1 cellular context compared by ENCODE assay signal in the genomic region with DNA sequence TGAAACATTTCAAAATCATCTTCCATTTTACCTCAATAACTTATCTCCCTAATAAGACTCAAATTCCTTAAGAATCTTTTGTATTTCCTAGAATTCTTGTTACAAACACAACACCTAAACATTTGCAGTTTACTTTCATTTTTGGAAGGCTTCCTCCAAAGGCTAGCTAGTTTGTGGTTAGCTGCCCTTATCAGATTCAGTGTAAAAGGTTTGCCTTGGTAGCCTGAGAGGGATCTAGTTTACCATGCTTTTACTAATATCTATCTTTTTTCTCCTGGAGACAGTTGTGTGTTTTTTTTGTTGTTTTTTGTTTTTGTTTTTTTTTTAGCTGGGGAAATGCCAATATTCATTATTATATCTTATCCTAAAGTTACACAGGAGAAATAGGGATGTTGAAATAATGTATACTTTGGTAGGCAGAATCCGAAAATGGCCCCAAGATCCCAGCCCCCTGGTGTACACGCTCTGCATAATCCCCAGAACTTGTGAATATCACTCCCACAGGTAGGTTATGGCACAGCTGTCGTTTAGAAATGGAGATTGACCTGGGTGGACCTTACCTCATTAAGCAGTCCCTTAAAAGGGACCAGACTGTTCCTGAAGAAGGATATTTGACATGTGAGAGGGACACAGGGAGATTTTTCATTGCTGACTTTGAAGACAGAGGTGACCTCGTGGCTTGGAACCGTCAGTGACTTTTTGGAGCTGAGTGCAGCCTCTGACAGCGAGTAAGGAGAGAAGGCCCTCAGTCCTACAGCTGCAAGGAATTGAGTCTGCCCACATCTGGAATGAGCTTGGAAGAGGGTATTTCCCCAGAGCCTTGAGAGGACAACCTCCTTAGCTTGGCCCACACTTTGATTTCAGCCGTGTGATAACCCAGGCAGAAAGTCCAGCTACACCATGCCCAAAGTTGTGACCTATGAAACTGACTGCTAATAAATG.
TF ChIP-seq lines count a peak whose summit lies in the region.

No MANE protein-coding gene starts in this region.

TF ChIP-seq in K562, 482 proteins besides CTCF, POLR2A, EP300 and RAD21 (continued from another document and continues in another):
- TF ChIP-seq, protein P1, sequence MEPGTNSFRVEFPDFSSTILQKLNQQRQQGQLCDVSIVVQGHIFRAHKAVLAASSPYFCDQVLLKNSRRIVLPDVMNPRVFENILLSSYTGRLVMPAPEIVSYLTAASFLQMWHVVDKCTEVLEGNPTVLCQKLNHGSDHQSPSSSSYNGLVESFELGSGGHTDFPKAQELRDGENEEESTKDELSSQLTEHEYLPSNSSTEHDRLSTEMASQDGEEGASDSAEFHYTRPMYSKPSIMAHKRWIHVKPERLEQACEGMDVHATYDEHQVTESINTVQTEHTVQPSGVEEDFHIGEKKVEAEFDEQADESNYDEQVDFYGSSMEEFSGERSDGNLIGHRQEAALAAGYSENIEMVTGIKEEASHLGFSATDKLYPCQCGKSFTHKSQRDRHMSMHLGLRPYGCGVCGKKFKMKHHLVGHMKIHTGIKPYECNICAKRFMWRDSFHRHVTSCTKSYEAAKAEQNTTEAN (CRISPR knock-in tag; IDR thresholded peaks at IDR 0.05) = no peak
- TF ChIP-seq, protein P2, sequence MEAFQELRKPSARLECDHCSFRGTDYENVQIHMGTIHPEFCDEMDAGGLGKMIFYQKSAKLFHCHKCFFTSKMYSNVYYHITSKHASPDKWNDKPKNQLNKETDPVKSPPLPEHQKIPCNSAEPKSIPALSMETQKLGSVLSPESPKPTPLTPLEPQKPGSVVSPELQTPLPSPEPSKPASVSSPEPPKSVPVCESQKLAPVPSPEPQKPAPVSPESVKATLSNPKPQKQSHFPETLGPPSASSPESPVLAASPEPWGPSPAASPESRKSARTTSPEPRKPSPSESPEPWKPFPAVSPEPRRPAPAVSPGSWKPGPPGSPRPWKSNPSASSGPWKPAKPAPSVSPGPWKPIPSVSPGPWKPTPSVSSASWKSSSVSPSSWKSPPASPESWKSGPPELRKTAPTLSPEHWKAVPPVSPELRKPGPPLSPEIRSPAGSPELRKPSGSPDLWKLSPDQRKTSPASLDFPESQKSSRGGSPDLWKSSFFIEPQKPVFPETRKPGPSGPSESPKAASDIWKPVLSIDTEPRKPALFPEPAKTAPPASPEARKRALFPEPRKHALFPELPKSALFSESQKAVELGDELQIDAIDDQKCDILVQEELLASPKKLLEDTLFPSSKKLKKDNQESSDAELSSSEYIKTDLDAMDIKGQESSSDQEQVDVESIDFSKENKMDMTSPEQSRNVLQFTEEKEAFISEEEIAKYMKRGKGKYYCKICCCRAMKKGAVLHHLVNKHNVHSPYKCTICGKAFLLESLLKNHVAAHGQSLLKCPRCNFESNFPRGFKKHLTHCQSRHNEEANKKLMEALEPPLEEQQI (IDR thresholded peaks at IDR 0.05) = no peak
- TF ChIP-seq TOE1 (IDR thresholded peaks at IDR 0.05; ENCODE audit: borderline replicate concordance) (no peak), TOE1 (CRISPR knock-in tag; IDR thresholded peaks at IDR 0.05; ENCODE audit: borderline replicate concordance, low read depth) (no peak), HCFC1 (IDR thresholded peaks at IDR 0.05; ENCODE audit: low read depth, low read length) (no peak), ARID1B (IDR thresholded peaks at IDR 0.05) (peak; percentile 59; the same call in 1 of the 2 replicates), XRCC4 (IDR thresholded peaks at IDR 0.05; ENCODE audit: extremely low read depth, insufficient read depth, insufficient read length) (no peak), ZNF175 (CRISPR knock-in tag; IDR thresholded peaks at IDR 0.05; ENCODE audit: low read depth) (no peak), ARNT (IDR thresholded peaks at IDR 0.05) (0 out of 4 replicates have a peak, but pooled peaks of 1 of the 2 experiments have one; percentile 68), ZNF444 (CRISPR knock-in tag; IDR thresholded peaks at IDR 0.05) (no peak), DACH1 (IDR thresholded peaks at IDR 0.05; ENCODE audit: partially characterized antibody) (no peak), ZNF695 (CRISPR knock-in tag; IDR thresholded peaks at IDR 0.05) (no peak), ELF1 (tag; IDR thresholded peaks at IDR 0.05) (no peak), SMARCE1 (IDR thresholded peaks at IDR 0.05) (peak; percentile 80), KLF10 (CRISPR knock-in tag; IDR thresholded peaks at IDR 0.05) (no peak), DPF2 (IDR thresholded peaks at IDR 0.05) (peak; percentile 78), KDM1A (IDR thresholded peaks at IDR 0.05) (no peak), SAFB2 (IDR thresholded peaks at IDR 0.05; ENCODE audit: borderline replicate concordance, low read depth, low read length, severe bottlenecking) (no peak), ZNF785 (CRISPR knock-in tag; IDR thresholded peaks at IDR 0.05) (no peak), KAT8 (IDR thresholded peaks at IDR 0.05; ENCODE audit: low read depth) (no peak), NCOA2 (IDR thresholded peaks at IDR 0.05; ENCODE audit: partially characterized antibody in 2 of 2) (no peak), TAF15 (IDR thresholded peaks at IDR 0.05; ENCODE audit: low read depth, low read length) (no peak), ZNF143 (CRISPR knock-in tag; IDR thresholded peaks at IDR 0.05) (no peak), MYNN (IDR thresholded peaks at IDR 0.05) (no peak), MYNN (CRISPR knock-in tag; IDR thresholded peaks at IDR 0.05) (no peak), ZNF431 (CRISPR knock-in tag; IDR thresholded peaks at IDR 0.05) (no peak), ZNF77 (CRISPR knock-in tag; IDR thresholded peaks at IDR 0.05) (no peak), CEBPG (CRISPR knock-in tag; IDR thresholded peaks at IDR 0.05) (no peak), CEBPG (tag; conservative IDR thresholded peaks at IDR 0.05 in 1 of 2, IDR thresholded peaks at IDR 0.05 in 1 of 2) (peak; percentile 20 to 55; a peak in 1 of 4 replicates), SMARCA5 (IDR thresholded peaks at IDR 0.05) (no peak), HDAC1 (IDR thresholded peaks at IDR 0.05) (no peak), HDGF (IDR thresholded peaks at IDR 0.05) (no peak), STAT5A (IDR thresholded peaks at IDR 0.05; ENCODE audit: borderline replicate concordance, low read length) (no peak), E2F3 (CRISPR knock-in tag; IDR thresholded peaks at IDR 0.05) (no peak)
- TF ChIP-seq, protein P3, sequence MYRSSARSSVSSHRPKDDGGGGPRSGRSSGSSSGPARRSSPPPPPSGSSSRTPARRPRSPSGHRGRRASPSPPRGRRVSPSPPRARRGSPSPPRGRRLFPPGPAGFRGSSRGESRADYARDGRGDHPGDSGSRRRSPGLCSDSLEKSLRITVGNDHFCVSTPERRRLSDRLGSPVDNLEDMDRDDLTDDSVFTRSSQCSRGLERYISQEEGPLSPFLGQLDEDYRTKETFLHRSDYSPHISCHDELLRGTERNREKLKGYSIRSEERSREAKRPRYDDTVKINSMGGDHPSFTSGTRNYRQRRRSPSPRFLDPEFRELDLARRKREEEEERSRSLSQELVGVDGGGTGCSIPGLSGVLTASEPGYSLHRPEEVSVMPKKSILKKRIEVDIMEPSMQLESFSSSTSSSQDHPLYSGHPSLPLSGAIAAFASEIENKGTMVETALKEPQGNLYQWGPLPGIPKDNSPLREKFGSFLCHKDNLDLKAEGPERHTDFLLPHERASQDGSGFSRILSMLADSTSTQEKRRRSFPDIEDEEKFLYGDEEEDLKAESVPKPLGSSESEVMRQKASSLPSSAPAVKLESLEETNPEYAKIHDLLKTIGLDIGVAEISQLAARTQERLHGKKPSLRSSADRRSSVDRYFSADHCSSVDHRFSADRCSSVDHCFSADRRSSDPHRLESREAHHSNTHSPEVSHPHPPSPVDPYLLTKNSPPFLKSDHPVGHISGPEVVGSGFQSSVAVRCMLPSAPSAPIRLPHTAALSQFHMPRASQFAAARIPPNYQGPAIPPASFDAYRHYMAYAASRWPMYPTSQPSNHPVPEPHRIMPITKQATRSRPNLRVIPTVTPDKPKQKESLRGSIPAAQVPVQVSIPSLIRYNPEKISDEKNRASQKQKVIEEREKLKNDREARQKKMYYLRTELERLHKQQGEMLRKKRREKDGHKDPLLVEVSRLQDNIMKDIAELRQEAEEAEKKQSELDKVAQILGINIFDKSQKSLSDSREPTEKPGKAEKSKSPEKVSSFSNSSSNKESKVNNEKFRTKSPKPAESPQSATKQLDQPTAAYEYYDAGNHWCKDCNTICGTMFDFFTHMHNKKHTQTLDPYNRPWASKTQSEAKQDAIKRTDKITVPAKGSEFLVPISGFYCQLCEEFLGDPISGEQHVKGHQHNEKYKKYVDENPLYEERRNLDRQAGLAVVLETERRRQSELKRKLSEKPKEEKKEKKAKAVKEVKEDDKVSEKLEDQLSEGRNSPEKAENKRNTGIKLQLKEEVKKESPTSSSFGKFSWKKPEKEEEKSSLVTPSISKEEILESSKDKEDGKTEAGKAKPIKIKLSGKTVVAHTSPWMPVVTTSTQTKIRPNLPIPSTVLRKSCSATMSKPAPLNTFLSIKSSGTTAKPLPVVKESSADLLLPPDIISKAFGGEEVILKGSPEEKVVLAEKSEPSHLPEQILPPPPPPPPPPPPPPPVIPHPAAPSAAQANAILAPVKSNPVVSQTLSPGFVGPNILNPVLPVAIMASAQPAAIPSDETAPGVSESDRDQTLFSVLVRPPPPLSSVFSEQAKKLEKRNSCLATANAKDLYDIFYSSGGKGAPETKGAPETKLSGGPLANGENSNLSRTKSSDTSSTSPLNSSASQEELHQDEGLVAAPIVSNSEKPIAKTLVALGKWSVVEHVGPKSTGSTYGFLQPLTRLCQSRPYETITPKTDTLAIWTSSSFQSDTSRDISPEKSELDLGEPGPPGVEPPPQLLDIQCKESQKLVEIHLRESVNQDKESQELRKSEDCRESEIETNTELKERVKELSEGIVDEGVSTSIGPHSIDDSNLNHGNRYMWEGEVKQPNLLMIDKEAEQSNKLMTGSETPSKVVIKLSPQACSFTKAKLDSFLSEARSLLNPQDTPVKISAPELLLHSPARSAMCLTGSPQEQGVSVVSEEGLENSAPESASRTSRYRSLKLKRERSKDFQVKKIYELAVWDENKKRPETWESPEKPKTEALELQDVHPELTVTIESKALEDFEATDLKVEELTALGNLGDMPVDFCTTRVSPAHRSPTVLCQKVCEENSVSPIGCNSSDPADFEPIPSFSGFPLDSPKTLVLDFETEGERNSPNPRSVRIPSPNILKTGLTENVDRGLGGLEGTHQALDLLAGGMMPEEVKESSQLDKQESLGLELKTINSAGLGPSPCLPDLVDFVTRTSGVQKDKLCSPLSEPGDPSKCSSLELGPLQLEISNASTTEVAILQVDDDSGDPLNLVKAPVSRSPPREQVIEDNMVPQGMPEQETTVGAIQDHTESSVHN (IDR thresholded peaks at IDR 0.05; ENCODE audit: borderline replicate concordance in 1 of 2, low read depth in 1 of 2) = 0 out of 4 replicates have a peak, but pooled peaks of 1 of the 2 experiments have one; percentile 26
- TF ChIP-seq, protein P4, sequence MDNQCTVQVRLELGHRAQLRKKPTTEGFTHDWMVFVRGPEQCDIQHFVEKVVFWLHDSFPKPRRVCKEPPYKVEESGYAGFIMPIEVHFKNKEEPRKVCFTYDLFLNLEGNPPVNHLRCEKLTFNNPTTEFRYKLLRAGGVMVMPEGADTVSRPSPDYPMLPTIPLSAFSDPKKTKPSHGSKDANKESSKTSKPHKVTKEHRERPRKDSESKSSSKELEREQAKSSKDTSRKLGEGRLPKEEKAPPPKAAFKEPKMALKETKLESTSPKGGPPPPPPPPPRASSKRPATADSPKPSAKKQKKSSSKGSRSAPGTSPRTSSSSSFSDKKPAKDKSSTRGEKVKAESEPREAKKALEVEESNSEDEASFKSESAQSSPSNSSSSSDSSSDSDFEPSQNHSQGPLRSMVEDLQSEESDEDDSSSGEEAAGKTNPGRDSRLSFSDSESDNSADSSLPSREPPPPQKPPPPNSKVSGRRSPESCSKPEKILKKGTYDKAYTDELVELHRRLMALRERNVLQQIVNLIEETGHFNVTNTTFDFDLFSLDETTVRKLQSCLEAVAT (IDR thresholded peaks at IDR 0.05) = peak in 1 of 2 experiments; percentile 74; a peak in 2 of 4 replicates
- TF ChIP-seq, protein P5, sequence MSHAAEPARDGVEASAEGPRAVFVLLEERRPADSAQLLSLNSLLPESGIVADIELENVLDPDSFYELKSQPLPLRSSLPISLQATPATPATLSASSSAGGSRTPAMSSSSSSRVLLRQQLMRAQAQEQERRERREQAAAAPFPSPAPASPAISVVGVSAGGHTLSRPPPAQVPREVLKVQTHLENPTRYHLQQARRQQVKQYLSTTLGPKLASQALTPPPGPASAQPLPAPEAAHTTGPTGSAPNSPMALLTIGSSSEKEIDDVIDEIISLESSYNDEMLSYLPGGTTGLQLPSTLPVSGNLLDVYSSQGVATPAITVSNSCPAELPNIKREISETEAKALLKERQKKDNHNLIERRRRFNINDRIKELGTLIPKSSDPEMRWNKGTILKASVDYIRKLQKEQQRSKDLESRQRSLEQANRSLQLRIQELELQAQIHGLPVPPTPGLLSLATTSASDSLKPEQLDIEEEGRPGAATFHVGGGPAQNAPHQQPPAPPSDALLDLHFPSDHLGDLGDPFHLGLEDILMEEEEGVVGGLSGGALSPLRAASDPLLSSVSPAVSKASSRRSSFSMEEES (CRISPR knock-in tag; IDR thresholded peaks at IDR 0.05) = no peak
- TF ChIP-seq, protein P6, sequence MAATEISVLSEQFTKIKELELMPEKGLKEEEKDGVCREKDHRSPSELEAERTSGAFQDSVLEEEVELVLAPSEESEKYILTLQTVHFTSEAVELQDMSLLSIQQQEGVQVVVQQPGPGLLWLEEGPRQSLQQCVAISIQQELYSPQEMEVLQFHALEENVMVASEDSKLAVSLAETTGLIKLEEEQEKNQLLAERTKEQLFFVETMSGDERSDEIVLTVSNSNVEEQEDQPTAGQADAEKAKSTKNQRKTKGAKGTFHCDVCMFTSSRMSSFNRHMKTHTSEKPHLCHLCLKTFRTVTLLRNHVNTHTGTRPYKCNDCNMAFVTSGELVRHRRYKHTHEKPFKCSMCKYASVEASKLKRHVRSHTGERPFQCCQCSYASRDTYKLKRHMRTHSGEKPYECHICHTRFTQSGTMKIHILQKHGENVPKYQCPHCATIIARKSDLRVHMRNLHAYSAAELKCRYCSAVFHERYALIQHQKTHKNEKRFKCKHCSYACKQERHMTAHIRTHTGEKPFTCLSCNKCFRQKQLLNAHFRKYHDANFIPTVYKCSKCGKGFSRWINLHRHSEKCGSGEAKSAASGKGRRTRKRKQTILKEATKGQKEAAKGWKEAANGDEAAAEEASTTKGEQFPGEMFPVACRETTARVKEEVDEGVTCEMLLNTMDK (IDR thresholded peaks at IDR 0.05; ENCODE audit: borderline replicate concordance, insufficient read depth, low read depth, low read length, poor library complexity, severe bottlenecking) = peak; percentile 5
- TF ChIP-seq, protein P7, sequence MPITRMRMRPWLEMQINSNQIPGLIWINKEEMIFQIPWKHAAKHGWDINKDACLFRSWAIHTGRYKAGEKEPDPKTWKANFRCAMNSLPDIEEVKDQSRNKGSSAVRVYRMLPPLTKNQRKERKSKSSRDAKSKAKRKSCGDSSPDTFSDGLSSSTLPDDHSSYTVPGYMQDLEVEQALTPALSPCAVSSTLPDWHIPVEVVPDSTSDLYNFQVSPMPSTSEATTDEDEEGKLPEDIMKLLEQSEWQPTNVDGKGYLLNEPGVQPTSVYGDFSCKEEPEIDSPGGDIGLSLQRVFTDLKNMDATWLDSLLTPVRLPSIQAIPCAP (CRISPR knock-in tag; IDR thresholded peaks at IDR 0.05; ENCODE audit: borderline replicate concordance) = no peak
- TF ChIP-seq, protein P8, sequence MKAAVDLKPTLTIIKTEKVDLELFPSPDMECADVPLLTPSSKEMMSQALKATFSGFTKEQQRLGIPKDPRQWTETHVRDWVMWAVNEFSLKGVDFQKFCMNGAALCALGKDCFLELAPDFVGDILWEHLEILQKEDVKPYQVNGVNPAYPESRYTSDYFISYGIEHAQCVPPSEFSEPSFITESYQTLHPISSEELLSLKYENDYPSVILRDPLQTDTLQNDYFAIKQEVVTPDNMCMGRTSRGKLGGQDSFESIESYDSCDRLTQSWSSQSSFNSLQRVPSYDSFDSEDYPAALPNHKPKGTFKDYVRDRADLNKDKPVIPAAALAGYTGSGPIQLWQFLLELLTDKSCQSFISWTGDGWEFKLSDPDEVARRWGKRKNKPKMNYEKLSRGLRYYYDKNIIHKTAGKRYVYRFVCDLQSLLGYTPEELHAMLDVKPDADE (conservative IDR thresholded peaks at IDR 0.05; ENCODE audit: control insufficient read depth, low read depth, low read length) = no peak
